Comparison of ENCODE assay signal across 9 cellular contexts in the genomic region with DNA sequence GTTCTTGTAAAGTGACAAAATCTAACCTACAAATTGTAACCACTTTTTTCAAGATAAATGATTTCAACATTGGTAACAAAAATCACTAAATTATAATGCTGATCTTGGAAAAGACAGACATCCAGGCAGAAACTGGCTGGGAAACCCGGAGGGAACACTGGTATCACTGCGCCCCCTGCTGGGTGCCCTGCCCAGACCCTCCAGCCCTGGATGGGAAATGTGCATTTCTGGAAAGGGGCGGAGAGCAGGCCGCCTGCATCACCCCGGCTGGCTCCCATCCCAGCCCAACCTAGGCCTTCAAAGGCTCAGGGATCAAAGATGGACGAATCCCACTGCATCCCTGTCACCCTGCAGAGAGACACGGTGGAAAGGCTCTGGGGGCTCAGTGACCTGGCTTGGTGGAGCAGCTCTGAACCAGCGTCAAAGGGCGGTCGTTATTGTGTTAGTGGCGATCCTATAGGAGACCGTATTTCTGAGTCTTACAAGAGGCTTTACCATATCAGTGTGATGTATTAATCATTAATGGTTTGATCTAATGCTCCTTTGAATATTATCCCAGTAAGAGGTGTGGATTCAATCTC. TPM values are rescaled to one million over a fixed set of nuclear protein-coding genes. Genes with fewer than 3 reads are reported as not detected.
A peak's percentile ranks its signal among the peaks of the same experiment; 100 is the strongest.
DNase-seq lines count a peak whose midpoint lies in the region; ATAC-seq, FAIRE-seq and TF ChIP-seq lines count a peak whose summit lies in the region.
"Had no signal": no experiment of that assay in that cellular context is flagged by ENCODE, and none has a peak within 500 bp of the region (broad histone marks: within the 10 kb centered on the region; RNA-seq: fewer than 3 reads in every experiment).

No MANE protein-coding gene starts in this region.

- H4K20me1 ChIP-seq in GM12878 (ENCODE audit: control insufficient read depth, insufficient read depth) (no peaks in the 10 kb centered on the region), hepatocyte (ENCODE audit: insufficient read depth, poor library complexity, severe bottlenecking) (no peaks in the 10 kb centered on the region)

- DNase-seq in ELF-1 (ENCODE audit: low read depth, low spot score) = peak; percentile 88
- DNase-seq in MG63 = peak; percentile 73
- DNase-seq in T follicular helper cell (ENCODE audit: low read depth) = peak; percentile 31
- DNase-seq in GM12878 (ENCODE audit: low read depth, low spot score) = no peak
- DNase-seq in hepatocyte (ENCODE audit: low spot score) = peak; percentile 92
- DNase-seq in sciatic nerve (ENCODE audit: low spot score) = peak; percentile 95

- H3K27ac ChIP-seq in GM12878 (ENCODE audit: control insufficient read depth, insufficient read depth) (no peak overlapping the region), hepatocyte (no peak overlapping the region)

- H3K9me3 ChIP-seq in MG63 (no peaks in the 10 kb centered on the region), GM12878 (replicated peaks; ENCODE audit: control insufficient read depth, insufficient read depth, low read length) (no peaks in the 10 kb centered on the region), hepatocyte (ENCODE audit: low read depth) (no peaks in the 10 kb centered on the region)

- FAIRE-seq in GM12878 (lab: Jason Lieb, UNC) = no peak
- FAIRE-seq: colon had no signal

- H3K9me2 ChIP-seq in hepatocyte (replicated peaks; ENCODE audit: insufficient read depth) = no peaks in the 10 kb centered on the region

- 51% methylated on average over 12 of the region's 12 CpGs for WGBS in GM12878 (ENCODE audit: insufficient coverage, insufficient replicate concordance, low lambda C conversion rate, missing lambda C conversion rate)
- 46% methylated on average over 12 of the region's 12 CpGs for WGBS in hepatocyte (ENCODE audit: low lambda C conversion rate, missing lambda C conversion rate)

- POLR2A ChIA-PET in GM12878 (lab: Charles Lee) = no interaction called here

- H3K27me3 ChIP-seq in MG63 (no peaks in the 10 kb centered on the region), GM12878 (replicated peaks in 1 of 2; ENCODE audit: control insufficient read depth in 2 of 2, insufficient read depth in 2 of 2, low read length in 1 of 2) (no peaks in the 10 kb centered on the region), hepatocyte (no peaks in the 10 kb centered on the region)

- no TSS peak for BruUV-seq in GM12878 (replicated peaks; lab: Mats Ljungman, UMichigan)

- TF ChIP-seq POLR2A in GM12878 (IDR thresholded peaks at IDR 0.05; ENCODE audit: low read depth, low read length) = no peak

- H3K4me3 ChIP-seq in MG63 (no peak overlapping the region), GM12878 (no peak overlapping the region), hepatocyte (no peak overlapping the region)

- ATAC-seq in GM12878 (peak; percentile 91), sciatic nerve (peak; percentile 90), GM21526 (IDR thresholded peaks at IDR 0.05; ENCODE audit: low FRiP score, unreplicated experiment) (no peak), GM21515 (IDR thresholded peaks at IDR 0.05; ENCODE audit: unreplicated experiment) (no peak)

- TF ChIP-seq CTCF in GM12878 (IDR thresholded peaks at IDR 0.05 in 2 of 3, conservative IDR thresholded peaks at IDR 0.05 in 1 of 3; ENCODE audit: control insufficient read depth in 2 of 3, extremely low read depth in 1 of 3, insufficient read depth in 1 of 3, low read depth in 3 of 3, low read length in 3 of 3) = peak; percentile 81 to 91 (median 83)
- peak; percentile 97 for TF ChIP-seq CTCF in hepatocyte (IDR thresholded peaks at IDR 0.05; ENCODE audit: poor library complexity)

- H3K36me3 ChIP-seq in MG63 (peaks cover 6% of the 10 kb centered on the region; the same call in 1 of the 2 replicates), GM12878 (ENCODE audit: control insufficient read depth in 2 of 2, insufficient read depth in 2 of 2, low read length in 1 of 2) (peaks cover 0 to 11% of the 10 kb centered on the region in 2 experiments; a peak in 3 of 4 replicates), hepatocyte (replicated peaks; ENCODE audit: insufficient read depth, low read depth) (no peaks in the 10 kb centered on the region)

- in situ Hi-C loops in GM12878 (cut with MboI) = loop anchor here (5.0 kb wide), 1 partner anchor 161 kb away; no protein-coding TSS in a partner anchor

- TF ChIP-seq RAD21 in GM12878 (IDR thresholded peaks at IDR 0.05; ENCODE audit: insufficient read depth, low read depth, low read length) = peak; percentile 66

- no peak overlapping the region for H3K9ac ChIP-seq in GM12878 (ENCODE audit: control insufficient read depth, insufficient read depth, low read length)

- TF ChIP-seq EP300 in GM12878 (IDR thresholded peaks at IDR 0.05; ENCODE audit: borderline replicate concordance in 1 of 2, control insufficient read depth in 1 of 2, low read depth in 2 of 2, low read length in 2 of 2) = no peak

- intact Hi-C loops in GM12878 (cut with micrococcal nuclease; ENCODE audit: unreplicated experiment) (loop anchor here (1.0 to 10.0 kb wide), 3 partner anchors 78 to 161 kb away; no protein-coding TSS in a partner anchor), sciatic nerve (cut with DNase I) (loop anchor here (2.0 kb wide), 1 partner anchor 160 kb away; no protein-coding TSS in a partner anchor)

- H3K79me2 ChIP-seq in GM12878 (ENCODE audit: control insufficient read depth, insufficient read depth, low read length) (no peaks in the 10 kb centered on the region), hepatocyte (no peaks in the 10 kb centered on the region)

- RAD21 ChIA-PET in GM12878 (lab: Charles Lee; ENCODE audit: unreplicated experiment) = interaction anchor here (0.6 to 2.1 kb wide), 7 partner anchors 32 to 226 kb away, joined by 3 to 10 read pairs (median 3); no protein-coding TSS in a partner anchor

- H2AFZ ChIP-seq in GM12878 (ENCODE audit: control insufficient read depth, low read depth, low read length) (no peak overlapping the region), hepatocyte (no peak overlapping the region)

- CTCF ChIA-PET in GM12878 (lab: Yijun Ruan, JAX) = interaction anchor here (0.6 to 3.8 kb wide), 18 partner anchors 10 to 262 kb away, joined by 3 to 24 read pairs (median 4); no protein-coding TSS in a partner anchor

- H3K4me2 ChIP-seq in GM12878 (ENCODE audit: control insufficient read depth, insufficient read depth) (no peak overlapping the region), hepatocyte (no peak overlapping the region)

- SMC1A ChIA-PET in GM12878 (lab: Charles Lee; ENCODE audit: uncharacterized antibody, unreplicated experiment) = interaction anchor here (0.8 to 2.5 kb wide), 6 partner anchors 10 to 226 kb away, joined by 3 to 22 read pairs (median 6); no protein-coding TSS in a partner anchor

- H3K4me1 ChIP-seq in GM12878 (ENCODE audit: control insufficient read depth, insufficient read depth, low read length) (no peaks in the 10 kb centered on the region), hepatocyte (ENCODE audit: insufficient read depth) (no peaks in the 10 kb centered on the region)

TF ChIP-seq in GM12878, 131 proteins besides CTCF, POLR2A, EP300 and RAD21 (continues in another document):
- TF ChIP-seq NFYA (IDR thresholded peaks at IDR 0.05; ENCODE audit: borderline replicate concordance, low read depth, low read length) (no peak), IKZF1 (conservative IDR thresholded peaks at IDR 0.05) (peak; percentile 32; the same call in 1 of the 2 replicates), SMC3 (IDR thresholded peaks at IDR 0.05; ENCODE audit: borderline replicate concordance, low read length) (peak; percentile 87), YY1 (IDR thresholded peaks at IDR 0.05; ENCODE audit: low read depth, low read length) (0 out of 2 replicates have a peak, but pooled peaks have one; percentile 30)

RNA-seq across cellular contexts. Expression of gene ACOX3, which starts 37.3 kb away (rescaled TPM):
- 20.3 and 33.2 TPM in 2 replicates for total RNA-seq in MG63 (2014; rRNA removed; shearing (Covaris generic); ENCODE audit: low replicate concordance)
- total RNA-seq in GM12878 (2013; cell fraction: nucleolus; rRNA removed) = 33.3 and 40.4 TPM in 2 replicates
- total RNA-seq in GM12878 (2014; rRNA removed) (20.3 and 23.7 TPM in 2 replicates), GM12878 (2014; rRNA removed; fragmentation: Illumina TruSeq; extraction: Trizol) (13.0 and 13.3 TPM in 2 replicates), GM12878 (2021) (23.6 and 26.4 TPM in 2 replicates), hepatocyte (21.0 and 22.5 TPM in 2 replicates), sciatic nerve (27.8 TPM)
- 7.7 TPM for polyA plus RNA-seq in GM12878 (2011; ENCODE audit: low read depth)
- polyA plus RNA-seq in GM12878 (2011; rRNA removed) (6.1 and 7.7 TPM in 2 replicates), GM12878 (2014; fragmentation: Illumina TruSeq; extraction: Trizol) (14.5 and 19.4 TPM in 2 replicates), GM12878 (2014; fragmentation: Nextera tagmentation; extraction: Ambion mirVana) (1 to 10 TPM; 2.0 to 2.6 TPM), GM12878 (2014; rRNA removed) (13.1 and 13.6 TPM in 2 replicates), GM12878 (2016; fragmentation: Nextera tagmentation; extraction: Ambion mirVana) (10 to 100 TPM; 21.5 to 24.5 TPM), hepatocyte (13.9 and 17.6 TPM in 2 replicates)
- polyA plus RNA-seq in GM12878 (2011; cell fraction: cytosol; rRNA removed) = 8.0 and 9.1 TPM in 2 replicates
- 17.6 and 24.8 TPM in 2 replicates for polyA plus RNA-seq in GM12878 (2011; cell fraction: nucleus; rRNA removed)
- 13.9 and 18.9 TPM in 2 replicates for polyA plus RNA-seq in GM12878 (2012)
- polyA minus RNA-seq in GM12878 (2011; rRNA and poly(A)+ RNA removed) = 8.2 and 9.2 TPM in 2 replicates
- 3.8 and 4.0 TPM in 2 replicates for polyA minus RNA-seq in GM12878 (2011; cell fraction: cytosol; rRNA and poly(A)+ RNA removed)
- 9.6 and 10.5 TPM in 2 replicates for polyA minus RNA-seq in GM12878 (2011; cell fraction: nucleus; rRNA and poly(A)+ RNA removed)

RNA-seq across cellular contexts. Expression of gene TRMT44, which starts 37.3 kb away (rescaled TPM):
- 3.2 and 13.4 TPM in 2 replicates for total RNA-seq in MG63 (2014; rRNA removed; shearing (Covaris generic); ENCODE audit: low replicate concordance)
- total RNA-seq in GM12878 (2013; cell fraction: nucleolus; rRNA removed) = 102 and 111 TPM in 2 replicates
- total RNA-seq in GM12878 (2014; rRNA removed) = 11.3 and 15.8 TPM in 2 replicates
- 8.5 and 9.2 TPM in 2 replicates for total RNA-seq in GM12878 (2014; rRNA removed; fragmentation: Illumina TruSeq; extraction: Trizol)
- 16.6 and 18.5 TPM in 2 replicates for total RNA-seq in GM12878 (2021)
- 4.4 TPM for polyA plus RNA-seq in GM12878 (2011; ENCODE audit: low read depth)
- 9.2 and 10.0 TPM in 2 replicates for polyA plus RNA-seq in GM12878 (2011; rRNA removed)
- 8.3 and 11.6 TPM in 2 replicates for polyA plus RNA-seq in GM12878 (2011; cell fraction: cytosol; rRNA removed)
- 35.3 and 35.5 TPM in 2 replicates for polyA plus RNA-seq in GM12878 (2011; cell fraction: nucleus; rRNA removed)
- polyA plus RNA-seq in GM12878 (2012) = 7.5 and 8.4 TPM in 2 replicates
- polyA plus RNA-seq in GM12878 (2014; fragmentation: Illumina TruSeq; extraction: Trizol) = 7.0 and 7.2 TPM in 2 replicates
- 1 to 10 TPM; 1.3 to 2.3 TPM for polyA plus RNA-seq in GM12878 (2014; fragmentation: Nextera tagmentation; extraction: Ambion mirVana)
- 12.8 and 14.1 TPM in 2 replicates for polyA plus RNA-seq in GM12878 (2014; rRNA removed)
- polyA plus RNA-seq in GM12878 (2016; fragmentation: Nextera tagmentation; extraction: Ambion mirVana) = 10 to 100 TPM; 11.1 to 11.5 TPM
- 11.7 and 15.8 TPM in 2 replicates for polyA minus RNA-seq in GM12878 (2011; rRNA and poly(A)+ RNA removed)
- polyA minus RNA-seq in GM12878 (2011; cell fraction: cytosol; rRNA and poly(A)+ RNA removed) = 4.7 and 6.0 TPM in 2 replicates
- 27.3 and 51.9 TPM in 2 replicates for polyA minus RNA-seq in GM12878 (2011; cell fraction: nucleus; rRNA and poly(A)+ RNA removed)
- 13.2 and 20.1 TPM in 2 replicates for total RNA-seq in hepatocyte
- 8.2 and 13.2 TPM in 2 replicates for polyA plus RNA-seq in hepatocyte
- 28.1 TPM for total RNA-seq in sciatic nerve

Comparison
In these comparisons a context has a peak if more than half of its experiments do, and no peak if none do; other contexts are left out.
1. ATAC-seq: peak in GM12878 (single experiment) and sciatic nerve (single experiment); none in GM21526 (single experiment) and GM21515 (single experiment).